In the genomic region with DNA sequence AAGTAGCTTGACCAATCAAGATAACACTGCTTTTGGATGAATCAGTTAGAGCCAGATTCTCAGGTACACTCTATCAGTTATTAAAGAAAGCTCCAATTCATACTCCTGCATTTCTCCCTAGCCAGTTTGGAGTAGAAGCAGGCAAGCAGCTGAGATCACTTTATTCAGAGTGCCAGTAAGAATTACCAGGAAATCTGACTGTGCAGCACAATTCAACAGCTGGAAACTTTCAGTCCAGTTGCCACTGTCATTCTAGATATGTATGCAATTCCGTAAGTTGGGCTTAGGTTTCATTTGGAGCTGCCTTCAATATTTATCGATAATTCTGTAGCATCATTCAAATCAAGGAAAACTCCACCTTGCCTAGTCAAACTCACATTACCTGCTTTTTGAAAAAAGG, we compare ENCODE assay signal across 24 cellular contexts.
"Had no signal": no experiment of that assay in that cellular context is flagged by ENCODE, and none has a peak within 500 bp of the region (broad histone marks: within the 10 kb centered on the region; RNA-seq: fewer than 3 reads in every experiment).

No MANE protein-coding gene starts in this region.

- H3K4me3 ChIP-seq: left lung, lower lobe of right lung, psoas muscle, right lobe of liver, spleen, tibial nerve, upper lobe of left lung, vagina had no signal

- H3K4me1 ChIP-seq: left lung, lower lobe of right lung, parathyroid adenoma, psoas muscle, right lobe of liver, spleen, tibial nerve, upper lobe of left lung, vagina had no signal

- H3K27me3 ChIP-seq: left lung, neutrophil, right lobe of liver, spleen, tibial nerve, upper lobe of left lung, vagina had no signal

- DNase-seq: hypothalamus; immature natural killer cell; kidney; left colon; left lung; lower lobe of right lung; mammary epithelial cell; mesenchymal stem cell; naive thymus-derived CD8-positive, alpha-beta T cell; occipital lobe; psoas muscle; right lobe of liver; small intestine; spleen; stimulated activated CD4-positive, alpha-beta T cell treated with anti-CD3 and anti-CD28 coated beads, Interleukin-4, amount 100 ng/mL, for 24 hours; stimulated activated naive CD4-positive, alpha-beta T cell treated with Interleukin-2 at 50 U/mL for 16 hours; stimulated activated naive CD8-positive, alpha-beta T cell treated with anti-CD3 and anti-CD28 coated beads, Interleukin-15, amount 100 ng/mL, for 72 hours; substantia nigra; upper lobe of left lung had no signal

- H3K36me3 ChIP-seq: left lung, lower lobe of right lung, neutrophil, right lobe of liver, spleen, tibial nerve, upper lobe of left lung, vagina had no signal

- H3K79me2 ChIP-seq: parathyroid adenoma had no signal

- H2AFZ ChIP-seq: parathyroid adenoma had no signal

- ATAC-seq: left colon; left lung; lower lobe of right lung; naive thymus-derived CD8-positive, alpha-beta T cell; psoas muscle; right lobe of liver; stimulated activated effector memory CD8-positive, alpha-beta T cell treated with anti-CD3 and anti-CD28 coated beads, Interleukin-12 subunit alpha, Interleukin-12 subunit beta, amount 100 ng/mL, for 72 hours; stimulated activated naive CD8-positive, alpha-beta T cell treated with anti-CD3 and anti-CD28 coated beads, Interleukin-15, amount 100 ng/mL, for 72 hours had no signal

- H3K9ac ChIP-seq: parathyroid adenoma had no signal

- H3K9me3 ChIP-seq: left lung, lower lobe of right lung, neutrophil, psoas muscle, right lobe of liver, spleen, tibial nerve, upper lobe of left lung, vagina had no signal

- H3K27ac ChIP-seq: left lung, lower lobe of right lung, neutrophil, parathyroid adenoma, psoas muscle, right lobe of liver, spleen, tibial nerve, upper lobe of left lung, vagina had no signal
